Comparison of ENCODE assay signal across 8 cellular contexts in genomic region chr13:70623260-70623659, GRCh38.
DNase-seq lines count a peak whose midpoint lies in the region; ATAC-seq and TF ChIP-seq lines count a peak whose summit lies in the region.

No MANE protein-coding gene starts in this region.

- TF ChIP-seq EP300 in SK-N-SH (IDR thresholded peaks at IDR 0.05; ENCODE audit: borderline replicate concordance in 1 of 2, low read depth in 1 of 2, low read length in 1 of 2), result no peak

- intact Hi-C loops in aorta (cut with DNase I) (no loop called here), Calu3 (cut with micrococcal nuclease; ENCODE audit: unreplicated experiment) (loop anchor here (10.0 kb wide), 2 partner anchors 102 to 342 kb away; no protein-coding TSS in a partner anchor)

- peak; percentile 9 for DNase-seq in DMS114 treated with DMSO at 0.1 percent for 48 hours (lab: John Stamatoyannopoulos, UW; ENCODE audit: unreplicated experiment)
- DNase-seq in SK-N-SH, result peak; percentile 12
- peak; percentile 19 for DNase-seq in left kidney (ENCODE audit: low read depth, low spot score)
- DNase-seq in T-helper 9 cell, result no peak
- DNase-seq in aorta, result no peak
- no peak for DNase-seq in Calu3

- no peaks in the 10 kb centered on the region for H4K20me1 ChIP-seq in SK-N-SH (ENCODE audit: insufficient read depth)

- H3K4me3 ChIP-seq in HEK293 (ENCODE audit: low read depth, low read length), result no peak overlapping the region
- H3K4me3 ChIP-seq in SK-N-SH (ENCODE audit: low read depth in 2 of 2, low read length in 1 of 2), result no peak overlapping the region; a peak in 1 of 4 replicates
- no peak overlapping the region for H3K4me3 ChIP-seq in aorta (ENCODE audit: low read length in 2 of 2)

- no peak overlapping the region for H3K9ac ChIP-seq in SK-N-SH

- H3K27me3 Mint-ChIP-seq in Calu3 (ENCODE audit: unreplicated experiment), result no peaks in the 10 kb centered on the region

- H3K27me3 ChIP-seq in SK-N-SH (ENCODE audit: insufficient read depth), result no peaks in the 10 kb centered on the region
- H3K27me3 ChIP-seq in aorta (ENCODE audit: control insufficient read depth in 1 of 2, insufficient read depth in 2 of 2, low read length in 1 of 2), result no peaks in the 10 kb centered on the region

- no peaks in the 10 kb centered on the region for H3K9me2 ChIP-seq in SK-N-SH

- CTCF ChIA-PET in HEK293 (lab: Yijun Ruan, JAX), result interaction anchor here (0.6 to 1.0 kb wide), 3 partner anchors 17 to 1354 kb away, joined by 3 to 6 read pairs (median 5); no protein-coding TSS in a partner anchor
- CTCF ChIA-PET in SK-N-SH (lab: Yijun Ruan, JAX), result interaction anchor here (0.7 to 1.7 kb wide), 5 partner anchors 13 to 1255 kb away, joined by 3 to 6 read pairs (median 3); no protein-coding TSS in a partner anchor
- CTCF ChIA-PET in Calu3 (lab: Charles Lee), result no interaction called here

- H3K9me3 Mint-ChIP-seq in Calu3 (ENCODE audit: low read depth, unreplicated experiment), result no peaks in the 10 kb centered on the region

- H3K4me2 ChIP-seq in SK-N-SH, result no peak overlapping the region

- no peaks in the 10 kb centered on the region for H3K4me1 Mint-ChIP-seq in Calu3 (ENCODE audit: low read depth, unreplicated experiment)

- H2AFZ ChIP-seq in SK-N-SH (ENCODE audit: low read depth), result no peak overlapping the region

- TF ChIP-seq RAD21 in SK-N-SH (IDR thresholded peaks at IDR 0.05; ENCODE audit: low read length), result peak; percentile 63

- ATAC-seq in GM21360 (IDR thresholded peaks at IDR 0.05; ENCODE audit: unreplicated experiment) (no peak), aorta (ENCODE audit: low FRiP score) (no peak)

- no TSS peak for BruUV-seq in Calu3 (replicated peaks; lab: Mats Ljungman, UMichigan)

- POLR2A ChIA-PET in HEK293 (lab: Yijun Ruan, JAX), result no interaction called here
- POLR2A ChIA-PET in SK-N-SH (lab: Yijun Ruan, JAX), result no interaction called here

- H3K36me3 ChIP-seq in HEK293 (ENCODE audit: control insufficient read depth in 2 of 2, insufficient read depth in 1 of 2, low read length in 2 of 2) (no peaks in the 10 kb centered on the region), SK-N-SH (replicated peaks in 1 of 2; ENCODE audit: control insufficient read depth in 1 of 2, insufficient read depth in 2 of 2, low read length in 1 of 2) (no peaks in the 10 kb centered on the region), aorta (ENCODE audit: control insufficient read depth in 1 of 2, insufficient read depth in 2 of 2, low read length in 1 of 2) (no peaks in the 10 kb centered on the region)

- no peak overlapping the region for H3K27ac ChIP-seq in HEK293 (ENCODE audit: extremely low read depth, low read depth, low read length)
- no peak overlapping the region for H3K27ac ChIP-seq in SK-N-SH (ENCODE audit: low read depth in 2 of 2, low read length in 1 of 2)
- no peak overlapping the region for H3K27ac ChIP-seq in aorta (ENCODE audit: low read depth in 1 of 2, low read length in 2 of 2)

- H3K4me3 Mint-ChIP-seq in Calu3 (ENCODE audit: low read depth, unreplicated experiment), result no peak overlapping the region

- H3K36me3 Mint-ChIP-seq in Calu3 (ENCODE audit: insufficient read depth, unreplicated experiment), result no peaks in the 10 kb centered on the region

- H3K9me3 ChIP-seq in HEK293 (ENCODE audit: control insufficient read depth, insufficient read depth, low read depth, low read length), result no peaks in the 10 kb centered on the region
- H3K9me3 ChIP-seq in SK-N-SH, result no peaks in the 10 kb centered on the region
- no peaks in the 10 kb centered on the region for H3K9me3 ChIP-seq in aorta (ENCODE audit: control insufficient read depth, low read length)

- H3K4me1 ChIP-seq in HEK293 (ENCODE audit: control insufficient read depth, insufficient read depth, low read length) (no peaks in the 10 kb centered on the region), SK-N-SH (ENCODE audit: control insufficient read depth in 1 of 2, insufficient read depth in 2 of 2, low read depth in 1 of 2, low read length in 1 of 2) (no peaks in the 10 kb centered on the region; a peak in 1 of 4 replicates), aorta (ENCODE audit: control insufficient read depth in 1 of 2, insufficient read depth in 2 of 2, low read length in 2 of 2) (no peaks in the 10 kb centered on the region)

- no peaks in the 10 kb centered on the region for H3K79me2 ChIP-seq in SK-N-SH (ENCODE audit: insufficient read depth)

- H3F3A ChIP-seq in SK-N-SH (replicated peaks; ENCODE audit: insufficient read depth), result no peaks in the 10 kb centered on the region

- TF ChIP-seq CTCF in HEK293 (tag by site-specific recombination; IDR thresholded peaks at IDR 0.05) (no peak), SK-N-SH (IDR thresholded peaks at IDR 0.05) (peak; percentile 72), Calu3 (IDR thresholded peaks at IDR 0.05; ENCODE audit: unreplicated experiment) (no peak)

- no peak overlapping the region for H3K27ac Mint-ChIP-seq in Calu3 (ENCODE audit: unreplicated experiment)

TF ChIP-seq in HEK293, 187 proteins besides CTCF, POLR2A, EP300 and RAD21:
- no peak for TF ChIP-seq ZNF585B (tag by site-specific recombination; IDR thresholded peaks at IDR 0.05)
- peak; percentile 42 for TF ChIP-seq ZNF654 (tag by site-specific recombination; IDR thresholded peaks at IDR 0.05; ENCODE audit: low read depth)

TF ChIP-seq in SK-N-SH, 30 proteins besides CTCF, POLR2A, EP300 and RAD21:
- TF ChIP-seq ELF1 (IDR thresholded peaks at IDR 0.05) (no peak), ZBTB33 (IDR thresholded peaks at IDR 0.05; ENCODE audit: borderline replicate concordance, low read depth) (no peak), IRF3 (IDR thresholded peaks at IDR 0.05; ENCODE audit: low read depth, low read length) (no peak), CHD2 (IDR thresholded peaks at IDR 0.05; ENCODE audit: low read length, partially characterized antibody) (no peak), MEF2A (IDR thresholded peaks at IDR 0.05; ENCODE audit: borderline replicate concordance, low read depth) (no peak), RCOR1 (IDR thresholded peaks at IDR 0.05; ENCODE audit: low read length) (no peak), MXI1 (IDR thresholded peaks at IDR 0.05; ENCODE audit: low read depth, low read length) (no peak), RFX5 (IDR thresholded peaks at IDR 0.05; ENCODE audit: low read length) (no peak), PBX3 (IDR thresholded peaks at IDR 0.05) (no peak), FOXM1 (IDR thresholded peaks at IDR 0.05; ENCODE audit: low read depth) (no peak), TCF12 (IDR thresholded peaks at IDR 0.05) (no peak), USF1 (IDR thresholded peaks at IDR 0.05; ENCODE audit: borderline replicate concordance, low read depth) (no peak), SIN3A (IDR thresholded peaks at IDR 0.05; ENCODE audit: borderline replicate concordance, low read depth, low read length) (no peak), TAF1 (IDR thresholded peaks at IDR 0.05; ENCODE audit: borderline replicate concordance, low read depth, low read length) (no peak), EZH2phosphoT487 (IDR thresholded peaks at IDR 0.05; ENCODE audit: borderline replicate concordance, low read depth) (no peak), TEAD4 (IDR thresholded peaks at IDR 0.05; ENCODE audit: borderline replicate concordance, insufficient read depth) (no peak), NFIC (IDR thresholded peaks at IDR 0.05; ENCODE audit: borderline replicate concordance) (no peak), NRF1 (IDR thresholded peaks at IDR 0.05; ENCODE audit: low read depth, low read length) (no peak), FOSL2 (IDR thresholded peaks at IDR 0.05; ENCODE audit: borderline replicate concordance, low read depth) (no peak)

Comparison
In these comparisons a context has a peak if more than half of its experiments do, and no peak if none do; other contexts are left out.
1. DNase-seq: peak in DMS114 treated with DMSO at 0.1 percent for 48 hours (single experiment), SK-N-SH (single experiment) and left kidney (single experiment); none in T-helper 9 cell (single experiment), aorta (0 of 2) and Calu3 (single experiment).